1 cellular context compared by ENCODE assay signal in genomic region chr12:122752464-122753212, GRCh38.
A peak's percentile ranks its signal among the peaks of the same experiment; 100 is the strongest.
TF ChIP-seq lines count a peak whose summit lies in the region.

Gene DENR, plus strand, starts transcription at chr12:122752824. Its CDS starts 878 bp downstream, at chr12:122753702.

TF ChIP-seq in GM12878, 131 proteins besides CTCF, POLR2A, EP300 and RAD21 (continued from another document and continues in another):
- TF ChIP-seq ZBTB11 (CRISPR knock-in tag; IDR thresholded peaks at IDR 0.05): no peak
- TF ChIP-seq CBFB (IDR thresholded peaks at IDR 0.05; ENCODE audit: low read depth): peak; percentile 100
- peak in 1 of 2 experiments; percentile 26; a peak in 1 of 4 replicates for TF ChIP-seq CEBPB (IDR thresholded peaks at IDR 0.05; ENCODE audit: borderline replicate concordance in 1 of 2, low read depth in 2 of 2, low read length in 2 of 2)
- TF ChIP-seq EGR1 (IDR thresholded peaks at IDR 0.05; ENCODE audit: borderline replicate concordance in 1 of 2, low read depth in 2 of 2, low read length in 2 of 2): peak; percentile 41 to 99
- peak; percentile 90 for TF ChIP-seq PKNOX1 (IDR thresholded peaks at IDR 0.05)
- no peak for TF ChIP-seq STAT3 (IDR thresholded peaks at IDR 0.05; ENCODE audit: low read depth, low read length)
- peak; percentile 16; the same call in 1 of the 2 replicates for TF ChIP-seq CREM (IDR thresholded peaks at IDR 0.05; ENCODE audit: low read depth)
- no peak; the same call in 1 of the 2 replicates for TF ChIP-seq MAX (IDR thresholded peaks at IDR 0.05; ENCODE audit: low read depth, low read length)
- TF ChIP-seq IKZF1 (conservative IDR thresholded peaks at IDR 0.05): peak; percentile 75
- no peak for TF ChIP-seq MTA3 (IDR thresholded peaks at IDR 0.05; ENCODE audit: borderline replicate concordance, low read length)
- TF ChIP-seq CHD4 (IDR thresholded peaks at IDR 0.05): no peak
- no peak for TF ChIP-seq CUX1 (IDR thresholded peaks at IDR 0.05; ENCODE audit: insufficient replicate concordance, low read depth, low read length)
- TF ChIP-seq BHLHE40 (IDR thresholded peaks at IDR 0.05; ENCODE audit: borderline replicate concordance in 1 of 2, low read depth in 2 of 2, low read length in 1 of 2): peak; percentile 99
- TF ChIP-seq SRF (IDR thresholded peaks at IDR 0.05; ENCODE audit: low read depth in 2 of 2, low read length in 2 of 2): 0 out of 4 replicates have a peak, but pooled peaks of 1 of the 2 experiments have one; percentile 6
- peak; percentile 87 for TF ChIP-seq ATF2 (IDR thresholded peaks at IDR 0.05; ENCODE audit: low read length)
- peak; percentile 81; the same call in 1 of the 2 replicates for TF ChIP-seq POLR2AphosphoS2 (IDR thresholded peaks at IDR 0.05; ENCODE audit: low read depth, low read length)
- peak; percentile 66; the same call in 2 of the 3 replicates for TF ChIP-seq POU2F2 (IDR thresholded peaks at IDR 0.05; ENCODE audit: borderline replicate concordance, low read depth, low read length)
- TF ChIP-seq SMARCA5 (IDR thresholded peaks at IDR 0.05): no peak
- no peak; the same call in 1 of the 2 replicates for TF ChIP-seq NR2C1 (IDR thresholded peaks at IDR 0.05)
- TF ChIP-seq RELA (IDR thresholded peaks at IDR 0.05; ENCODE audit: borderline replicate concordance, partially characterized antibody): peak; percentile 74
- peak; percentile 48; the same call in 1 of the 2 replicates for TF ChIP-seq EED (IDR thresholded peaks at IDR 0.05; ENCODE audit: low read depth)
- TF ChIP-seq, protein P1, sequence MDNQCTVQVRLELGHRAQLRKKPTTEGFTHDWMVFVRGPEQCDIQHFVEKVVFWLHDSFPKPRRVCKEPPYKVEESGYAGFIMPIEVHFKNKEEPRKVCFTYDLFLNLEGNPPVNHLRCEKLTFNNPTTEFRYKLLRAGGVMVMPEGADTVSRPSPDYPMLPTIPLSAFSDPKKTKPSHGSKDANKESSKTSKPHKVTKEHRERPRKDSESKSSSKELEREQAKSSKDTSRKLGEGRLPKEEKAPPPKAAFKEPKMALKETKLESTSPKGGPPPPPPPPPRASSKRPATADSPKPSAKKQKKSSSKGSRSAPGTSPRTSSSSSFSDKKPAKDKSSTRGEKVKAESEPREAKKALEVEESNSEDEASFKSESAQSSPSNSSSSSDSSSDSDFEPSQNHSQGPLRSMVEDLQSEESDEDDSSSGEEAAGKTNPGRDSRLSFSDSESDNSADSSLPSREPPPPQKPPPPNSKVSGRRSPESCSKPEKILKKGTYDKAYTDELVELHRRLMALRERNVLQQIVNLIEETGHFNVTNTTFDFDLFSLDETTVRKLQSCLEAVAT (IDR thresholded peaks at IDR 0.05): 0 out of 2 replicates have a peak, but pooled peaks have one; percentile 50
- TF ChIP-seq NFIC (IDR thresholded peaks at IDR 0.05; ENCODE audit: low read depth, low read length): no peak
- 0 out of 2 replicates have a peak, but pooled peaks have one; percentile 44 for TF ChIP-seq TCF3 (IDR thresholded peaks at IDR 0.05; ENCODE audit: borderline replicate concordance, insufficient read depth, low read depth, low read length)
- TF ChIP-seq SUZ12 (IDR thresholded peaks at IDR 0.05; ENCODE audit: unreplicated experiment): no peak
- peak; percentile 71; the same call in 1 of the 2 replicates for TF ChIP-seq RB1 (IDR thresholded peaks at IDR 0.05; ENCODE audit: borderline replicate concordance)
- no peak for TF ChIP-seq KAT2A (conservative IDR thresholded peaks at IDR 0.05; ENCODE audit: control insufficient read depth, low read depth, low read length)
- TF ChIP-seq, protein P2, sequence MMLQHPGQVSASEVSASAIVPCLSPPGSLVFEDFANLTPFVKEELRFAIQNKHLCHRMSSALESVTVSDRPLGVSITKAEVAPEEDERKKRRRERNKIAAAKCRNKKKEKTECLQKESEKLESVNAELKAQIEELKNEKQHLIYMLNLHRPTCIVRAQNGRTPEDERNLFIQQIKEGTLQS (IDR thresholded peaks at IDR 0.05; ENCODE audit: borderline replicate concordance, extremely low read depth, low read depth, low read length): 0 out of 2 replicates have a peak, but pooled peaks have one; percentile 32
- TF ChIP-seq RELB (IDR thresholded peaks at IDR 0.05; ENCODE audit: low read depth): peak; percentile 51; the same call in 1 of the 2 replicates
- no peak for TF ChIP-seq YBX1 (IDR thresholded peaks at IDR 0.05)
- TF ChIP-seq RUNX3 (IDR thresholded peaks at IDR 0.05; ENCODE audit: low read length): peak; percentile 33
- no peak for TF ChIP-seq FOS (IDR thresholded peaks at IDR 0.05; ENCODE audit: borderline replicate concordance, extremely low read depth, insufficient read length)
- TF ChIP-seq BCL11A (IDR thresholded peaks at IDR 0.05; ENCODE audit: low read depth, low read length): no peak; the same call in 1 of the 2 replicates
- no peak; the same call in 1 of the 2 replicates for TF ChIP-seq DPF2 (IDR thresholded peaks at IDR 0.05)
- TF ChIP-seq BRCA1 (IDR thresholded peaks at IDR 0.05; ENCODE audit: low read depth, low read length): peak; percentile 100
- peak; percentile 65; the same call in 1 of the 2 replicates for TF ChIP-seq SMAD5 (IDR thresholded peaks at IDR 0.05; ENCODE audit: low read depth)
- TF ChIP-seq, protein P3, sequence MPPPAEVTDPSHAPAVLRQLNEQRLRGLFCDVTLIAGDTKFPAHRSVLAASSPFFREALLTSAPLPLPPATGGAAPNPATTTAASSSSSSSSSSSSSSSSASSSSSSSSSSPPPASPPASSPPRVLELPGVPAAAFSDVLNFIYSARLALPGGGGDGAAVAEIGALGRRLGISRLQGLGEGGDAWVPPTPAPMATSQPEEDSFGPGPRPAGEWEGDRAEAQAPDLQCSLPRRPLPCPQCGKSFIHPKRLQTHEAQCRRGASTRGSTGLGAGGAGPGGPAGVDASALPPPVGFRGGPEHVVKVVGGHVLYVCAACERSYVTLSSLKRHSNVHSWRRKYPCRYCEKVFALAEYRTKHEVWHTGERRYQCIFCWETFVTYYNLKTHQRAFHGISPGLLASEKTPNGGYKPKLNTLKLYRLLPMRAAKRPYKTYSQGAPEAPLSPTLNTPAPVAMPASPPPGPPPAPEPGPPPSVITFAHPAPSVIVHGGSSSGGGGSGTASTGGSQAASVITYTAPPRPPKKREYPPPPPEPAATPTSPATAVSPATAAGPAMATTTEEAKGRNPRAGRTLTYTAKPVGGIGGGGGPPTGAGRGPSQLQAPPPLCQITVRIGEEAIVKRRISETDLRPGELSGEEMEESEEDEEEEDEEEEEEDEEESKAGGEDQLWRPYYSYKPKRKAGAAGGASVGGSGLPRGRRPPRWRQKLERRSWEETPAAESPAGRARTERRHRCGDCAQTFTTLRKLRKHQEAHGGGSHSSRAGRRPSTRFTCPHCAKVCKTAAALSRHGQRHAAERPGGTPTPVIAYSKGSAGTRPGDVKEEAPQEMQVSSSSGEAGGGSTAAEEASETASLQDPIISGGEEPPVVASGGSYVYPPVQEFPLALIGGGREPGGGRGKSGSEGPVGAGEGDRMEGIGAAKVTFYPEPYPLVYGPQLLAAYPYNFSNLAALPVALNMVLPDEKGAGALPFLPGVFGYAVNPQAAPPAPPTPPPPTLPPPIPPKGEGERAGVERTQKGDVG (CRISPR knock-in tag; IDR thresholded peaks at IDR 0.05): no peak
- TF ChIP-seq CHD1 (IDR thresholded peaks at IDR 0.05; ENCODE audit: low read depth, low read length): no peak
- peak; percentile 67; the same call in 1 of the 2 replicates for TF ChIP-seq NBN (IDR thresholded peaks at IDR 0.05)
- no peak for TF ChIP-seq KDM1A (IDR thresholded peaks at IDR 0.05; ENCODE audit: borderline replicate concordance)
- TF ChIP-seq NFXL1 (IDR thresholded peaks at IDR 0.05; ENCODE audit: borderline replicate concordance): no peak
- TF ChIP-seq PAX8 (IDR thresholded peaks at IDR 0.05): no peak
- TF ChIP-seq WRNIP1 (IDR thresholded peaks at IDR 0.05; ENCODE audit: borderline replicate concordance, low read depth, low read length): no peak
- peak; percentile 69; the same call in 1 of the 2 replicates for TF ChIP-seq STAT1 (conservative IDR thresholded peaks at IDR 0.05)
- TF ChIP-seq IKZF2 (IDR thresholded peaks at IDR 0.05): peak; percentile 26 to 35; a peak in 2 of 4 replicates
- TF ChIP-seq NFYA (IDR thresholded peaks at IDR 0.05; ENCODE audit: borderline replicate concordance, low read depth, low read length): no peak
- TF ChIP-seq TCF12 (IDR thresholded peaks at IDR 0.05; ENCODE audit: low read depth, low read length): no peak
